8 cellular contexts compared by ENCODE assay signal in genomic region chr7:149772821-149773425, GRCh38. TPM values are rescaled to one million over a fixed set of nuclear protein-coding genes. Genes with fewer than 3 reads are reported as not detected.
DNase-seq lines count a peak whose midpoint lies in the region; ATAC-seq and TF ChIP-seq lines count a peak whose summit lies in the region.

No MANE protein-coding gene starts in this region.

- H3K4me3 Mint-ChIP-seq in activated T-helper 2 cell treated with anti-CD3 and anti-CD28 coated beads, Interferon-gamma antibody, Interleukin-2, Interleukin-4, amounts not matched to agents 10 μg/mL and 5 μg/mL and 100 μg/mL, durations not matched to agents 14 hours and 24 hours and 36 hours (ENCODE audit: low read depth) = peak overlapping the region; percentile 45

- H3K9me3 ChIP-seq in right atrium auricular region = no peaks in the 10 kb centered on the region
- no peaks in the 10 kb centered on the region for H3K9me3 ChIP-seq in SJCRH30 (replicated peaks)

- ATAC-seq in GM18868 (IDR thresholded peaks at IDR 0.05; ENCODE audit: unreplicated experiment) = no peak

- DNase-seq in Jurkat, Clone E6-1 (ENCODE audit: low read depth, low spot score) = no peak
- no peak for DNase-seq in activated T-helper 2 cell treated with anti-CD3 and anti-CD28 coated beads, Interferon-gamma antibody, Interleukin-2, Interleukin-4, amounts not matched to agents 10 μg/mL and 5 μg/mL and 100 μg/mL, durations not matched to agents 14 hours and 24 hours and 36 hours (ENCODE audit: low spot score)
- DNase-seq in right atrium auricular region (ENCODE audit: low spot score) (no peak), SJCRH30 (no peak), GM10248 (ENCODE audit: extremely low spot score) (no peak)

- H3K4me3 ChIP-seq in ACC112 (ENCODE audit: low read depth, low read length) (peak overlapping the region; percentile 84), right atrium auricular region (peak overlapping the region; percentile 53 to 77), skin epidermis (peak overlapping the region; percentile 42 to 75 (median 65)), SJCRH30 (no peak overlapping the region)
- H3K4me3 ChIP-seq in Jurkat, Clone E6-1 (ENCODE audit: low read length) = peak overlapping the region; percentile 62

- no peaks in the 10 kb centered on the region for H3K79me2 ChIP-seq in ACC112 (ENCODE audit: control insufficient read depth, insufficient read depth, low read length, unreplicated experiment)

- intact Hi-C loops in activated T-helper 2 cell treated with anti-CD3 and anti-CD28 coated beads, Interferon-gamma antibody, Interleukin-2, Interleukin-4, amounts not matched to agents 10 μg/mL and 5 μg/mL and 100 μg/mL, durations not matched to agents 14 hours and 24 hours and 36 hours (cut with micrococcal nuclease) = loop anchor here (5.0 kb wide), 2 partner anchors 64 to 99 kb away; partner anchors contain the start of genes ATP6V0E2 and ZNF862

- peaks cover 35% of the 10 kb centered on the region for H3K27me3 Mint-ChIP-seq in activated T-helper 2 cell treated with anti-CD3 and anti-CD28 coated beads, Interferon-gamma antibody, Interleukin-2, Interleukin-4, amounts not matched to agents 10 μg/mL and 5 μg/mL and 100 μg/mL, durations not matched to agents 14 hours and 24 hours and 36 hours (ENCODE audit: low read depth)

- H3K27ac Mint-ChIP-seq in activated T-helper 2 cell treated with anti-CD3 and anti-CD28 coated beads, Interferon-gamma antibody, Interleukin-2, Interleukin-4, amounts not matched to agents 10 μg/mL and 5 μg/mL and 100 μg/mL, durations not matched to agents 14 hours and 24 hours and 36 hours = no peak overlapping the region

- POLR2A ChIA-PET in GM10248 (lab: Yijun Ruan, JAX) = no interaction called here

- H3K27me3 ChIP-seq in ACC112 (ENCODE audit: insufficient read depth, low read length) (peaks cover 26% of the 10 kb centered on the region), right atrium auricular region (no peaks in the 10 kb centered on the region), SJCRH30 (peaks cover 32% of the 10 kb centered on the region)

- H3K36me3 ChIP-seq in ACC112 (ENCODE audit: insufficient read depth, low read length) (no peaks in the 10 kb centered on the region), right atrium auricular region (no peaks in the 10 kb centered on the region), SJCRH30 (no peaks in the 10 kb centered on the region)

- no peaks in the 10 kb centered on the region for H3K36me3 Mint-ChIP-seq in activated T-helper 2 cell treated with anti-CD3 and anti-CD28 coated beads, Interferon-gamma antibody, Interleukin-2, Interleukin-4, amounts not matched to agents 10 μg/mL and 5 μg/mL and 100 μg/mL, durations not matched to agents 14 hours and 24 hours and 36 hours (ENCODE audit: low read depth)

- no peak overlapping the region for H2AFZ ChIP-seq in ACC112 (ENCODE audit: low read length, unreplicated experiment)

- H3K4me1 ChIP-seq in ACC112 (ENCODE audit: control insufficient read depth, insufficient read depth, low read length, unreplicated experiment) (peaks cover 9% of the 10 kb centered on the region), right atrium auricular region (peaks cover 0 to 51% of the 10 kb centered on the region in 2 donors), SJCRH30 (no peaks in the 10 kb centered on the region)

- TF ChIP-seq CTCF in right atrium auricular region (IDR thresholded peaks at IDR 0.05) (no peak), GM10248 (IDR thresholded peaks at IDR 0.05; ENCODE audit: control extremely low read depth, extremely low read depth, low read depth, missing control alignments) (no peak)

- H3K9me3 Mint-ChIP-seq in activated T-helper 2 cell treated with anti-CD3 and anti-CD28 coated beads, Interferon-gamma antibody, Interleukin-2, Interleukin-4, amounts not matched to agents 10 μg/mL and 5 μg/mL and 100 μg/mL, durations not matched to agents 14 hours and 24 hours and 36 hours = no peaks in the 10 kb centered on the region

- H3K27ac ChIP-seq in ACC112 (ENCODE audit: low read depth, low read length) (no peak overlapping the region), right atrium auricular region (peak overlapping the region; percentile 64 to 77), skin epidermis (peak overlapping the region; percentile 31 to 92 (median 78)), SJCRH30 (no peak overlapping the region)

- CTCF ChIA-PET in GM10248 (lab: Yijun Ruan, JAX) = no interaction called here

- H3K4me1 Mint-ChIP-seq in activated T-helper 2 cell treated with anti-CD3 and anti-CD28 coated beads, Interferon-gamma antibody, Interleukin-2, Interleukin-4, amounts not matched to agents 10 μg/mL and 5 μg/mL and 100 μg/mL, durations not matched to agents 14 hours and 24 hours and 36 hours (ENCODE audit: low read depth) = peaks cover 3% of the 10 kb centered on the region

RNA-seq across cellular contexts. Expression of gene ZNF467, which starts 0.5 kb away (rescaled TPM):
- 5.1 TPM for polyA plus RNA-seq in Jurkat, Clone E6-1 (2012; ENCODE audit: insufficient read depth, insufficient read length)
- not detected in 2 replicates for total RNA-seq in activated T-helper 2 cell treated with anti-CD3 and anti-CD28 coated beads, Interferon-gamma antibody, Interleukin-2, Interleukin-4, amounts not matched to agents 10 μg/mL and 5 μg/mL and 100 μg/mL, durations not matched to agents 14 hours and 24 hours and 36 hours
- 10 to 100 TPM in 1 of 2 donors, 1 to 10 TPM in 1; 3.2 to 11.0 TPM for total RNA-seq in right atrium auricular region
- not detected in 2 replicates for total RNA-seq in SJCRH30 (2014; rRNA removed; shearing (Covaris generic))

Comparison
In these comparisons a context has a peak if more than half of its experiments do, and no peak if none do; other contexts are left out.
1. H3K27ac ChIP-seq: peak in right atrium auricular region (2 of 2) and skin epidermis (21 of 21); none in ACC112 (single experiment) and SJCRH30 (single experiment).